ENCODE assay signal across 20 cellular contexts in the genomic region with DNA sequence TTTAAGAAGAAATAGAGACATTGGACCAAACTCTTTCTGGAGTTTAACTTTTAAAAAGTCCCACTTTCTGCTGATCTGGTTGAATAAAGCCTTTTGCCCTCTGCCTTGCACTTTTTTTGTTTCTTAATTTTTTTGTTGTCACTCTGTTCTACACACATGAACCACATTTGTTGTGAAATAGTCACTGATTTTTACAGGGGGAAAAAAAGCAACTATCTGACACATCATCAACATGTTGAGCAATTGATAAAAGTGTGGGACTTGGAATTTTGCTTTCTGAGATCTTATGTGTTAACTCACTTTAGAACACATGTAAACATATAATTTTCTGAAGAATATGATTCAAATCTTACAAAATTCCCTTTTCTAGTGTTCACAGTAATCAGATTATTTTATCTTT.
DNase-seq lines count a peak whose midpoint lies in the region; ATAC-seq, FAIRE-seq and TF ChIP-seq lines count a peak whose summit lies in the region.
"Had no signal": no experiment of that assay in that cellular context is flagged by ENCODE, and none has a peak within 500 bp of the region (broad histone marks: within the 10 kb centered on the region; RNA-seq: fewer than 3 reads in every experiment).

No MANE protein-coding gene starts in this region.

- H3K27ac ChIP-seq in GM23248 = no peak overlapping the region
- H3K27ac ChIP-seq: C4-2B had no signal

- H3K4me2 ChIP-seq in GM23248 (ENCODE audit: unreplicated experiment) = no peak overlapping the region

- DNase-seq in GM23248 = peak; percentile 26
- DNase-seq in adipocyte (ENCODE audit: low read depth) = peak; percentile 39
- peak; percentile 76 for DNase-seq in fibroblast of mammary gland (ENCODE audit: low read depth)
- peak; percentile 33 for DNase-seq in skeletal muscle cell (ENCODE audit: low read depth)
- DNase-seq in urothelium cell line (ENCODE audit: low spot score) = no peak
- DNase-seq in activated CD8-positive, alpha-beta memory T cell treated with anti-CD3 and anti-CD28 coated beads, Interleukin-2, amount 10 ng/mL, durations not matched to agents 7 days and 5 days = no peak
- DNase-seq: ACHN, AML-193, DMS 273 treated with DMSO at 0.1 percent for 48 hours, DND-41, NCI-H1105 treated with DMSO at 0.1 percent for 48 hours, NCI-H1694, NCI-H510A, NCI-H748 treated with DMSO at 0.1 percent for 48 hours, Right ventricle myocardium superior had no signal

- no peak for ATAC-seq in activated CD8-positive, alpha-beta memory T cell treated with anti-CD3 and anti-CD28 coated beads, Interleukin-2, amount 10 ng/mL, durations not matched to agents 7 days and 5 days
- no peak for ATAC-seq in GM18502 (IDR thresholded peaks at IDR 0.05; ENCODE audit: poor library complexity, unreplicated experiment)

- no peaks in the 10 kb centered on the region for H3K27me3 ChIP-seq in GM23248 (replicated peaks; ENCODE audit: insufficient read depth)
- H3K27me3 ChIP-seq in adipocyte (replicated peaks; ENCODE audit: control insufficient read depth, insufficient read depth, low read length) = no peaks in the 10 kb centered on the region

- no peaks in the 10 kb centered on the region for H3K4me1 Mint-ChIP-seq in activated CD8-positive, alpha-beta memory T cell treated with anti-CD3 and anti-CD28 coated beads, Interleukin-2, amount 10 ng/mL, durations not matched to agents 7 days and 5 days

- peaks cover 11% of the 10 kb centered on the region for H3K4me1 ChIP-seq in GM23248 (ENCODE audit: insufficient read depth)
- H3K4me1 ChIP-seq in adipocyte (ENCODE audit: control insufficient read depth, insufficient read depth, low read length) = peaks cover 18% of the 10 kb centered on the region

- H3K4me3 Mint-ChIP-seq in activated CD8-positive, alpha-beta memory T cell treated with anti-CD3 and anti-CD28 coated beads, Interleukin-2, amount 10 ng/mL, durations not matched to agents 7 days and 5 days = no peak overlapping the region

- no peaks in the 10 kb centered on the region for H3K27me3 Mint-ChIP-seq in activated CD8-positive, alpha-beta memory T cell treated with anti-CD3 and anti-CD28 coated beads, Interleukin-2, amount 10 ng/mL, durations not matched to agents 7 days and 5 days

- H3K9me2 ChIP-seq in GM23248 (ENCODE audit: insufficient read depth) = no peaks in the 10 kb centered on the region

- no peak for TF ChIP-seq CTCF in fibroblast of mammary gland (conservative IDR thresholded peaks at IDR 0.05; ENCODE audit: control insufficient read depth, insufficient read depth, low read depth, low read length)

- H3K9ac ChIP-seq in GM23248 (no peak overlapping the region), adipocyte (ENCODE audit: low read length) (peak overlapping the region; percentile 59)

- no peaks in the 10 kb centered on the region for H3F3A ChIP-seq in GM23248 (ENCODE audit: insufficient read depth)

- no peak for FAIRE-seq in urothelium cell line (lab: Jason Lieb, UNC)
- FAIRE-seq: G401.6, GM19239, H1 had no signal

- H3K4me3 ChIP-seq in GM23248 (no peak overlapping the region), adipocyte (ENCODE audit: low read length) (peak overlapping the region; percentile 7), fibroblast of mammary gland (ENCODE audit: control insufficient read depth, low read depth, low read length) (no peak overlapping the region), skeletal muscle cell (ENCODE audit: low read depth, low read length) (no peak overlapping the region)

- H2AFZ ChIP-seq in GM23248 = 0 out of 2 replicates have a peak overlapping the region, but pooled peaks have one; percentile 9

- H3K79me2 ChIP-seq in GM23248 (ENCODE audit: insufficient read depth) = no peaks in the 10 kb centered on the region

- H4K20me1 ChIP-seq in GM23248 (ENCODE audit: insufficient read depth) = no peaks in the 10 kb centered on the region

- in situ Hi-C loops in GM23248 (cut with MboI) = no loop called here

- no peaks in the 10 kb centered on the region for H3K9me3 Mint-ChIP-seq in activated CD8-positive, alpha-beta memory T cell treated with anti-CD3 and anti-CD28 coated beads, Interleukin-2, amount 10 ng/mL, durations not matched to agents 7 days and 5 days (ENCODE audit: low read depth)

- H3K36me3 ChIP-seq in GM23248 (ENCODE audit: low read depth) (no peaks in the 10 kb centered on the region), adipocyte (ENCODE audit: control insufficient read depth, insufficient read depth, low read length, severe bottlenecking) (no peaks in the 10 kb centered on the region)

- CTCF ChIA-PET in activated CD8-positive, alpha-beta memory T cell treated with anti-CD3 and anti-CD28 coated beads, Interleukin-2, amount 10 ng/mL, durations not matched to agents 7 days and 5 days (lab: Charles Lee) = no interaction called here

- no peak overlapping the region for H3K27ac Mint-ChIP-seq in activated CD8-positive, alpha-beta memory T cell treated with anti-CD3 and anti-CD28 coated beads, Interleukin-2, amount 10 ng/mL, durations not matched to agents 7 days and 5 days

- H3K9me3 ChIP-seq in GM23248 (ENCODE audit: low read depth) (no peaks in the 10 kb centered on the region), adipocyte (ENCODE audit: control insufficient read depth, low read length) (no peaks in the 10 kb centered on the region)

- no peaks in the 10 kb centered on the region for H3K36me3 Mint-ChIP-seq in activated CD8-positive, alpha-beta memory T cell treated with anti-CD3 and anti-CD28 coated beads, Interleukin-2, amount 10 ng/mL, durations not matched to agents 7 days and 5 days

Comparison
In these comparisons a context has a peak if more than half of its experiments do, and no peak if none do; other contexts are left out.
1. DNase-seq: peak in GM23248 (single experiment), adipocyte (single experiment), fibroblast of mammary gland (single experiment) and skeletal muscle cell (single experiment); none in urothelium cell line (single experiment) and activated CD8-positive, alpha-beta memory T cell treated with anti-CD3 and anti-CD28 coated beads, Interleukin-2, amount 10 ng/mL, durations not matched to agents 7 days and 5 days (single experiment).